11 cellular contexts compared by ENCODE assay signal in the genomic region with DNA sequence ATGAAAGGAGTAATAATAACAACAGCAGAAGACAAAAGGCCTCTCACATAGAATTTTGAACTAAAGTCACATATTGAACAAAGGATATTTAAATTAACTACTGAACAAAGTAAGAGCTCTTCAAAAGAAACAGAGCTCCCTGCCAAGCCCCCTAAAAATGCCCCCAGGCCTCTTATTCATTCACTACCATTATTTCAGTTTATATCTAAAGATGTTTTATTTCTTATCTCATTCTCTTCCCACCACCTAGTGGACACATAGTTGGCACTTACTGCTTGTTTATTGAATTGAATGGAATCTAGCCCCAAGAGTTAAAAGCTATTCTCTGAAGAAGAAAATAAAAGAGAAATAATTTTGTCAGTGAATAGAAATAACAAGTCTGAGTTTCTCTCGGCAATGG. TPM values are rescaled to one million over a fixed set of nuclear protein-coding genes. Genes with fewer than 3 reads are reported as not detected.
DNase-seq lines count a peak whose midpoint lies in the region; ATAC-seq, FAIRE-seq and TF ChIP-seq lines count a peak whose summit lies in the region.
"Had no signal": no experiment of that assay in that cellular context is flagged by ENCODE, and none has a peak within 500 bp of the region (broad histone marks: within the 10 kb centered on the region; RNA-seq: fewer than 3 reads in every experiment).

No MANE protein-coding gene starts in this region.

- H3K36me3 Mint-ChIP-seq in T-cell, result peaks cover 5% of the 10 kb centered on the region

- H3K4me3 Mint-ChIP-seq in T-cell, result no peak overlapping the region

- no peak for FAIRE-seq in kidney (lab: Jason Lieb, UNC)

- POLR2A ChIA-PET in T-cell (lab: Charles Lee), result interaction anchor here (0.6 to 1.3 kb wide), 4 partner anchors 19 to 149 kb away, joined by 3 to 5 read pairs (median 3); no protein-coding TSS in a partner anchor

- TF ChIP-seq POLR2A in vagina (IDR thresholded peaks at IDR 0.05), result no peak
- TF ChIP-seq POLR2A in prostate gland (IDR thresholded peaks at IDR 0.05), result no peak

- H3K4me1 ChIP-seq in left ventricle myocardium inferior (peaks cover 97% of the 10 kb centered on the region), kidney (ENCODE audit: control insufficient read depth in 1 of 2, insufficient read depth in 1 of 2, low read depth in 1 of 2, low read length in 2 of 2) (peaks cover 4 to 7% of the 10 kb centered on the region in 2 donors), vagina (peaks cover 49% of the 10 kb centered on the region), prostate gland (replicated peaks) (no peaks in the 10 kb centered on the region)

- TF ChIP-seq CTCF in left ventricle myocardium inferior (IDR thresholded peaks at IDR 0.05; ENCODE audit: borderline replicate concordance) (peak; percentile 25), kidney (IDR thresholded peaks at IDR 0.05; ENCODE audit: borderline replicate concordance, extremely low read depth, insufficient read depth) (peak; percentile 24), vagina (IDR thresholded peaks at IDR 0.05) (no peak), prostate gland (IDR thresholded peaks at IDR 0.05) (peak in 1 of 4 experiments; percentile 16)

- H3K27ac ChIP-seq in left ventricle myocardium inferior (replicated peaks) (peak overlapping the region; percentile 53), kidney (ENCODE audit: low read depth in 2 of 2, low read length in 2 of 2) (no peak overlapping the region), vagina (peak overlapping the region; percentile 39), prostate gland (no peak overlapping the region)

- H3K27me3 Mint-ChIP-seq in T-cell, result no peaks in the 10 kb centered on the region

- H3K36me3 ChIP-seq in left ventricle myocardium inferior, result peaks cover 8% of the 10 kb centered on the region
- no peaks in the 10 kb centered on the region for H3K36me3 ChIP-seq in kidney (ENCODE audit: control insufficient read depth in 1 of 2, insufficient read depth in 2 of 2, low read length in 2 of 2)
- peaks cover 0 to 6% of the 10 kb centered on the region in 2 donors for H3K36me3 ChIP-seq in vagina
- H3K36me3 ChIP-seq in prostate gland, result no peaks in the 10 kb centered on the region

- no peak overlapping the region for H3K9ac ChIP-seq in kidney (ENCODE audit: low read length in 2 of 2)

- CTCF ChIA-PET in T-cell (lab: Charles Lee), result interaction anchor here (0.5 to 2.0 kb wide), 8 partner anchors 9 to 1125 kb away, joined by 3 to 10 read pairs (median 4); no protein-coding TSS in a partner anchor

- H3K9me3 Mint-ChIP-seq in T-cell, result no peaks in the 10 kb centered on the region
- H3K9me3 Mint-ChIP-seq: activated T-helper 2 cell treated with anti-CD3 and anti-CD28 coated beads, Interferon-gamma antibody, Interleukin-2, Interleukin-4, amounts not matched to agents 10 μg/mL and 5 μg/mL and 100 μg/mL, durations not matched to agents 14 hours and 24 hours and 36 hours had no signal

- intact Hi-C loops in left ventricle myocardium inferior (cut with micrococcal nuclease) (no loop called here), Right ventricle myocardium superior (cut with DNase I) (no loop called here), kidney (cut with DNase I) (no loop called here), vagina (cut with DNase I) (no loop called here), prostate gland (cut with DNase I) (no loop called here)

- H3K27me3 ChIP-seq in left ventricle myocardium inferior (ENCODE audit: low read depth) (no peaks in the 10 kb centered on the region), vagina (no peaks in the 10 kb centered on the region), prostate gland (replicated peaks; ENCODE audit: insufficient read depth) (no peaks in the 10 kb centered on the region)

- H3K4me1 Mint-ChIP-seq in T-cell, result peaks cover 44 to 52% (median 46%) of the 10 kb centered on the region in 3 donors

- no peak overlapping the region for H3K4me3 ChIP-seq in left ventricle myocardium inferior
- H3K4me3 ChIP-seq in kidney (ENCODE audit: low read length in 2 of 2), result no peak overlapping the region
- no peak overlapping the region for H3K4me3 ChIP-seq in vagina
- no peak overlapping the region for H3K4me3 ChIP-seq in prostate gland

- ATAC-seq in Right ventricle myocardium superior (ENCODE audit: poor library complexity) (no peak), T-cell (replicated peaks in 1 of 4) (no peak)

- H3K9me3 ChIP-seq in left ventricle myocardium inferior (replicated peaks) (no peaks in the 10 kb centered on the region), kidney (ENCODE audit: control insufficient read depth in 1 of 2, low read length in 2 of 2) (no peaks in the 10 kb centered on the region), vagina (no peaks in the 10 kb centered on the region), prostate gland (no peaks in the 10 kb centered on the region)

- no peak for DNase-seq in left ventricle myocardium inferior
- DNase-seq in Right ventricle myocardium superior, result no peak
- no peak for DNase-seq in T-cell
- no peak for DNase-seq in kidney
- DNase-seq in vagina (ENCODE audit: extremely low spot score in 2 of 2), result no peak
- DNase-seq in SIG-M5 treated with dmso at 0.1 percent for 504 hours (lab: John Stamatoyannopoulos, UW; ENCODE audit: unreplicated experiment), result no peak
- no peak for DNase-seq in prostate gland (ENCODE audit: low spot score)
- no peak for DNase-seq in cerebellum (ENCODE audit: low spot score)
- DNase-seq: DMS79; stimulated activated CD4-positive, alpha-beta T cell treated with anti-CD3 and anti-CD28 coated beads, Interleukin-2, amount 100 ng/mL, for 24 hours had no signal

- WGBS in prostate gland, result 16% methylated on average over 1 of the region's 1 CpG

- peak overlapping the region; percentile 13 to 79 for H3K27ac Mint-ChIP-seq in T-cell
- H3K27ac Mint-ChIP-seq: activated T-helper 2 cell treated with anti-CD3 and anti-CD28 coated beads, Interferon-gamma antibody, Interleukin-2, Interleukin-4, amounts not matched to agents 10 μg/mL and 5 μg/mL and 100 μg/mL, durations not matched to agents 14 hours and 24 hours and 36 hours had no signal

RNA-seq across cellular contexts. Expression of gene VCL, which starts 37.4 kb away (rescaled TPM):
- total RNA-seq in left ventricle myocardium inferior (227 TPM), Right ventricle myocardium superior (194 TPM), T-cell (10 to 100 TPM; 22.6 to 48.7 (median 27.0) TPM), kidney (167 TPM), vagina (74.6 TPM), prostate gland (100 to 1,000 TPM in 1 of 2 donors, 10 to 100 TPM in 1; 97.2 to 285 TPM), cerebellum (23.0 TPM)
- polyA plus RNA-seq in kidney (ENCODE audit: insufficient read depth, low read depth, low replicate concordance), result 23.8 TPM

Comparison
In these comparisons a context has a peak if more than half of its experiments do, and no peak if none do; other contexts are left out.
1. H3K27ac ChIP-seq: peak in left ventricle myocardium inferior (single experiment) and vagina (single experiment); none in kidney (0 of 2) and prostate gland (0 of 2).
2. CTCF ChIP-seq: peak in left ventricle myocardium inferior (single experiment) and kidney (single experiment); none in vagina (0 of 3).